ENCODE assay signal across 10 cellular contexts in the genomic region with DNA sequence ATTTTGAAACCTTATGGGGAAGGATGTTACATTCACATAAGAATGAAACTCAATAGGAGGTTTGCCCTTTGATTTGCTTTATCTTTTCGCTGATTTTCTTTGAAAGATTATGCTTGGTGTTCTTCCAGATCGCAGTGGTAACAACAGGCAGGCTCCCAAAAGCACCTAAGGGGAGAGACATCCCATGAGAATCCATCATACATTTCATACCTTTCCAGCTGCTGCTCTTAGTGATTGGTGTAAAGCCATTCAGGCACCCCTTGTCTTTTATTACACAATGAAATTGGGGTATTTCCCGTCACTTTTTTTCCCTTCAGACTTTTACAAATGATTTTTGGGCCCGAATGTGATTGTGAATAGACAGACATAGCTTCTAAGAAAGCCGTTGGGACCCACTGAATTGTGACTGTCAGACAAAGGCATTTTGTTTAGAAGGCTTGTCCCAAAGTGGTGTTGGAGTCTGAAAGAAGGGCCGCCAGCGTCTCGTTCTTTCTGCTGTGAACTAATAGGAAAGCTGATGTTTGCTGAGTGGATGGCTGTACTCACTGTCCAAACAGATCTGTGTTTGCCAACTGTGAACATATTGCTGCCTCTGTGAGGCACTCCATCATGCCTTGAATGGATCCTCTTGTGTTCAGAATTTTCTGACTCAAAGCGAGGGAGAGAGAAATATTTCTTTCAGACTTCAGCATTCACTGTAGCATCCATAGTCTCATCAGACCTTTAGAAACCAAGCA.
DNase-seq lines count a peak whose midpoint lies in the region; ATAC-seq and TF ChIP-seq lines count a peak whose summit lies in the region.
"Had no signal": no experiment of that assay in that cellular context is flagged by ENCODE, and none has a peak within 500 bp of the region (broad histone marks: within the 10 kb centered on the region; RNA-seq: fewer than 3 reads in every experiment).

No MANE protein-coding gene starts in this region.

- no peak for TF ChIP-seq CTCF in RWPE2 (IDR thresholded peaks at IDR 0.05; ENCODE audit: poor library complexity, severe bottlenecking)
- TF ChIP-seq CTCF in osteocyte (IDR thresholded peaks at IDR 0.05), result no peak

- intact Hi-C loops in Right ventricle myocardium superior (cut with DNase I), result loop anchor here (10.0 kb wide), 1 partner anchor 159 kb away; no protein-coding TSS in a partner anchor

- no peaks in the 10 kb centered on the region for H3K9me3 ChIP-seq in RWPE2 (ENCODE audit: severe bottlenecking)

- H3K9me3 Mint-ChIP-seq in osteocyte (ENCODE audit: unreplicated experiment), result no peaks in the 10 kb centered on the region

- H3K4me1 ChIP-seq in RWPE2 (ENCODE audit: insufficient read depth, poor library complexity, severe bottlenecking), result peaks cover 3% of the 10 kb centered on the region

- H3K36me3 Mint-ChIP-seq in osteocyte (ENCODE audit: unreplicated experiment), result peaks cover 16% of the 10 kb centered on the region

- peak overlapping the region; percentile 91 for H3K27ac Mint-ChIP-seq in osteocyte (ENCODE audit: unreplicated experiment)
- H3K27ac Mint-ChIP-seq: stimulated activated naive CD8-positive, alpha-beta T cell treated with anti-CD3 and anti-CD28 coated beads, Interleukin-15, Interleukin-2, amounts not matched to agents 100 ng/mL and 50 ng/mL, for 24 hours had no signal

- DNase-seq in DMS53 treated with DMSO at 0.1 percent for 48 hours (lab: John Stamatoyannopoulos, UW; ENCODE audit: unreplicated experiment) (peak; percentile 67), RWPE2 (ENCODE audit: low spot score) (no peak), Right ventricle myocardium superior (peak; percentile 44), osteocyte (ENCODE audit: extremely low spot score, unreplicated experiment) (no peak), iPS-NIHi11 (ENCODE audit: low spot score) (no peak)
- DNase-seq in activated CD4-positive, CD25-positive, alpha-beta regulatory T cell (lab: John Stamatoyannopoulos, UW), result no peak
- DNase-seq: activated gamma-delta T cell had no signal

- no peaks in the 10 kb centered on the region for H3K27me3 ChIP-seq in RWPE2 (ENCODE audit: insufficient read depth, poor library complexity, severe bottlenecking)

- H3K4me3 ChIP-seq in RWPE2 (ENCODE audit: severe bottlenecking), result no peak overlapping the region

- peaks cover 62% of the 10 kb centered on the region for H3K4me1 Mint-ChIP-seq in osteocyte (ENCODE audit: unreplicated experiment)

- H3K27me3 Mint-ChIP-seq in osteocyte (ENCODE audit: unreplicated experiment), result no peaks in the 10 kb centered on the region
- H3K27me3 Mint-ChIP-seq: stimulated activated naive CD8-positive, alpha-beta T cell treated with anti-CD3 and anti-CD28 coated beads, Interleukin-15, Interleukin-2, amounts not matched to agents 100 ng/mL and 50 ng/mL, for 24 hours had no signal

- H3K36me3 ChIP-seq in RWPE2 (ENCODE audit: low read depth), result peaks cover 6% of the 10 kb centered on the region; the same call in 1 of the 2 replicates

- ATAC-seq in RWPE2 (ENCODE audit: low read depth), result no peak
- peak; percentile 24 for ATAC-seq in Right ventricle myocardium superior (ENCODE audit: poor library complexity)
- no peak for ATAC-seq in HG02642 (IDR thresholded peaks at IDR 0.05; ENCODE audit: poor library complexity, unreplicated experiment)
- ATAC-seq in GM21825 (IDR thresholded peaks at IDR 0.05; ENCODE audit: unreplicated experiment), result no peak

- peak overlapping the region; percentile 7 for H3K27ac ChIP-seq in RWPE2 (ENCODE audit: poor library complexity, severe bottlenecking)

- no peak overlapping the region for H3K4me3 Mint-ChIP-seq in osteocyte (ENCODE audit: unreplicated experiment)
- H3K4me3 Mint-ChIP-seq: stimulated activated naive CD8-positive, alpha-beta T cell treated with anti-CD3 and anti-CD28 coated beads, Interleukin-15, Interleukin-2, amounts not matched to agents 100 ng/mL and 50 ng/mL, for 24 hours had no signal

Comparison
In these comparisons a context has a peak if more than half of its experiments do, and no peak if none do; other contexts are left out.
1. DNase-seq: peak in DMS53 treated with DMSO at 0.1 percent for 48 hours (single experiment) and Right ventricle myocardium superior (single experiment); none in RWPE2 (single experiment), osteocyte (single experiment), activated CD4-positive, CD25-positive, alpha-beta regulatory T cell (0 of 4) and iPS-NIHi11 (single experiment).